ENCODE assay signal across 29 cellular contexts in genomic region chr9:129074106-129074505, GRCh38.
"Had no signal": no experiment of that assay in that cellular context is flagged by ENCODE, and none has a peak within 500 bp of the region (broad histone marks: within the 10 kb centered on the region; RNA-seq: fewer than 3 reads in every experiment).

No MANE protein-coding gene starts in this region.

- H3K4me1 Mint-ChIP-seq: nephron had no signal

- FAIRE-seq: islet of Langerhans, kidney, pancreas, small intestine, urothelium cell line had no signal

- H3K4me3 ChIP-seq: left lung, lower lobe of right lung, pancreas, prostate gland, sigmoid colon, spleen, suprapubic skin, thoracic aorta, tibial artery, upper lobe of right lung had no signal

- H3K4me1 ChIP-seq: lower lobe of right lung, pancreas, prostate gland, sigmoid colon, tibial artery, upper lobe of right lung had no signal

- DNase-seq: immature natural killer cell; kidney; left colon; left lung; lower lobe of right lung; mammary epithelial cell; mesenchymal stem cell; nucleus accumbens; pancreas; posterior cingulate gyrus; retina; right cardiac atrium; sigmoid colon; small intestine; spleen; stimulated activated CD4-positive, alpha-beta T cell treated with anti-CD3 and anti-CD28 coated beads, Interleukin-4, amount 100 ng/mL, for 24 hours; tibial artery; trophoblast cell; upper lobe of right lung had no signal

- H3K9me3 ChIP-seq: left lung, lower lobe of right lung, pancreas, prostate gland, sigmoid colon, spleen, suprapubic skin, thoracic aorta, tibial artery, upper lobe of right lung had no signal

- H3K4me3 Mint-ChIP-seq: immature natural killer cell; naive thymus-derived CD8-positive, alpha-beta T cell; nephron; neural crest cell; stimulated activated naive CD8-positive, alpha-beta T cell treated with anti-CD3 and anti-CD28 coated beads, Interleukin-15, Interleukin-2, amounts not matched to agents 100 ng/mL and 50 ng/mL, for 24 hours had no signal

- H3K9me3 Mint-ChIP-seq: immature natural killer cell; naive thymus-derived CD8-positive, alpha-beta T cell; nephron; neural crest cell; stimulated activated effector memory CD8-positive, alpha-beta T cell treated with anti-CD3 and anti-CD28 coated beads, Interleukin-12 subunit alpha, Interleukin-12 subunit beta, amount 100 ng/mL, for 72 hours; stimulated activated naive CD8-positive, alpha-beta T cell treated with anti-CD3 and anti-CD28 coated beads, Interleukin-15, Interleukin-2, amounts not matched to agents 100 ng/mL and 50 ng/mL, for 24 hours had no signal

- ATAC-seq: left colon; left lung; lower lobe of right lung; naive thymus-derived CD8-positive, alpha-beta T cell; pancreas; right cardiac atrium; upper lobe of right lung had no signal

- H3K27me3 ChIP-seq: left lung, pancreas, sigmoid colon, spleen, suprapubic skin, tibial artery, upper lobe of right lung had no signal

- H3K27ac ChIP-seq: left lung, lower lobe of right lung, pancreas, prostate gland, sigmoid colon, suprapubic skin, thoracic aorta, tibial artery, upper lobe of right lung had no signal

- H3K36me3 ChIP-seq: pancreas, prostate gland, thoracic aorta, upper lobe of right lung had no signal

- H3K36me3 Mint-ChIP-seq: immature natural killer cell; naive thymus-derived CD8-positive, alpha-beta T cell had no signal

- H3K27ac Mint-ChIP-seq: nephron; stimulated activated naive CD8-positive, alpha-beta T cell treated with anti-CD3 and anti-CD28 coated beads, Interleukin-15, Interleukin-2, amounts not matched to agents 100 ng/mL and 50 ng/mL, for 24 hours had no signal

- H3K27me3 Mint-ChIP-seq: naive thymus-derived CD8-positive, alpha-beta T cell; stimulated activated naive CD8-positive, alpha-beta T cell treated with anti-CD3 and anti-CD28 coated beads, Interleukin-15, Interleukin-2, amounts not matched to agents 100 ng/mL and 50 ng/mL, for 24 hours had no signal
